ENCODE assay signal across 8 cellular contexts in the genomic region with DNA sequence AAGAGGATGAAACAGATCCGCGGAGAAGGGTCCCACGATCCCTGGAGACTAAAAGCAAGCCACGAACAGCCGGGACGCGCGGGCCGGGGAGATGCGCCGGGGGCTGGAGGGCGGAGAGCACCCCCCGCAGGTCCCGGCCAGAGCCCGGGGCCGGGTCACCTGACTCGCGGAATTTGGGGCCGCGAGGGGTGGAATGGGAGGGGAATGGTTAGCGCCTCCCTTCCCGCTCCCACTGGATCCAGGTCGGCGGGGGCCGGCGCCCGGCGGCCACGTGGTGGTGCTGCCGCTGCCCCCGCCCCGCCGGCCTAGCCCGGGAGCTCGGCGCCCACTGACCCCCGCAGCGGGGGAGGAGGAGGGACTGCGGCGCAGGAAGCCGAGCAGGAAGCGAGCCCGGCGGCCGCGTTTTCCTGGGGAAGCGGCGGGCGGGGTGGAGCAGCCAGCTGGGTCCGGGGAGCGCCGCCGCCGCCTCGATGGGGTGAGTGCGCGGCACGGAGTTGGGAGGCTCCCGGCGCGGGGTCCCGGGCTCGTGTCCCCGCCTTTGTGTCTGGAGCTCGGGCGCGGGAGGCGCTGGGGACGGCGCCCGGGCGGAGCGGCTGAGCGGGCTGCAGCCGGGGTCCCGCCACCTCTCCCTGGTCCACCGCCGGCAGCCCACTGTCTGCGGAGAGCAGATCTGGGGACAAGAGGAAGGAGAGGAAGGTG. TPM values are rescaled to one million over a fixed set of nuclear protein-coding genes. Genes with fewer than 3 reads are reported as not detected.
DNase-seq lines count a peak whose midpoint lies in the region; ATAC-seq and TF ChIP-seq lines count a peak whose summit lies in the region.

A gene (plus strand): TSS at position 328 of the 699 bp plus-strand sequence. CDS start 30,592 bp downstream, outside the sequence.

- no peak for TF ChIP-seq POLR2A in testis (IDR thresholded peaks at IDR 0.05)

- H3K27ac ChIP-seq in mucosa of rectum (ENCODE audit: low read depth in 2 of 2, low read length in 2 of 2), result peak within 1 kb of the TSS; percentile 75 to 82
- H3K27ac ChIP-seq in testis, result peak within 1 kb of the TSS; percentile 78 to 90

- no peaks in the 10 kb centered on the region for H3K36me3 ChIP-seq in mucosa of rectum (ENCODE audit: control insufficient read depth in 2 of 2, insufficient read depth in 2 of 2, low read length in 2 of 2)
- H3K36me3 ChIP-seq in testis (ENCODE audit: low read depth, missing control alignments), result no peaks in the 10 kb centered on the region

- peak within 1 kb of the TSS; percentile 73 to 83 for H3K4me3 ChIP-seq in mucosa of rectum (ENCODE audit: low read length in 2 of 2)
- peak within 1 kb of the TSS; percentile 74 to 90 for H3K4me3 ChIP-seq in testis

- no peaks in the 10 kb centered on the region for H3K9me3 ChIP-seq in mucosa of rectum (ENCODE audit: control insufficient read depth in 2 of 2, low read length in 2 of 2)
- no peaks in the 10 kb centered on the region for H3K9me3 ChIP-seq in testis

- ATAC-seq in activated T-helper 17 cell treated with anti-CD3 and anti-CD28 coated beads, Interleukin-2, amount 50 U/mL, for 72 hours (replicated peaks), result peak; percentile 44

- H3K27me3 Mint-ChIP-seq in activated T-helper 17 cell treated with anti-CD3 and anti-CD28 coated beads, Interleukin-2, amount 50 U/mL, for 72 hours, result peaks cover 8% of the 10 kb centered on the region

- DNase-seq in activated T-cell treated with anti-CD3 and anti-CD28 coated beads for 1 hour (ENCODE audit: low read depth) (peak; percentile 0), activated T-cell treated with anti-CD3 and anti-CD28 coated beads for 4 hours (no peak), NCI-H510A (lab: John Stamatoyannopoulos, UW) (peak; percentile 75), fibroblast of peridontal ligament (ENCODE audit: extremely low read depth) (peak; percentile 75), testis (peak; percentile 81), NAMALWA (ENCODE audit: low spot score) (no peak)

- TF ChIP-seq CTCF in testis (IDR thresholded peaks at IDR 0.05), result no peak

- H3K4me1 ChIP-seq in mucosa of rectum (ENCODE audit: control insufficient read depth in 2 of 2, insufficient read depth in 2 of 2, low read length in 2 of 2) (peaks cover 3 to 7% of the 10 kb centered on the region in 2 donors), testis (no peaks in the 10 kb centered on the region)

- H3K4me3 Mint-ChIP-seq in activated T-helper 17 cell treated with anti-CD3 and anti-CD28 coated beads, Interleukin-2, amount 50 U/mL, for 72 hours, result peak within 1 kb of the TSS; percentile 85

- peak within 1 kb of the TSS; percentile 74 for H3K27ac Mint-ChIP-seq in activated T-helper 17 cell treated with anti-CD3 and anti-CD28 coated beads, Interleukin-2, amount 50 U/mL, for 72 hours

- peak within 1 kb of the TSS; percentile 67 to 76 for H3K9ac ChIP-seq in mucosa of rectum (ENCODE audit: low read depth in 1 of 2, low read length in 2 of 2)

- H3K36me3 Mint-ChIP-seq in activated T-helper 17 cell treated with anti-CD3 and anti-CD28 coated beads, Interleukin-2, amount 50 U/mL, for 72 hours (ENCODE audit: low read depth), result no peaks in the 10 kb centered on the region

- peaks cover 12% of the 10 kb centered on the region for H3K4me1 Mint-ChIP-seq in activated T-helper 17 cell treated with anti-CD3 and anti-CD28 coated beads, Interleukin-2, amount 50 U/mL, for 72 hours

- intact Hi-C loops in testis (cut with DNase I; ENCODE audit: low total_unique reads), result no loop called here

- 1% methylated on average over 27 to 79 of the region's 79 CpGs for WGBS in testis, 2 donors

- peaks cover 0 to 6% of the 10 kb centered on the region in 2 donors for H3K27me3 ChIP-seq in mucosa of rectum (ENCODE audit: control insufficient read depth in 2 of 2, insufficient read depth in 2 of 2, low read length in 2 of 2)
- H3K27me3 ChIP-seq in testis, result no peaks in the 10 kb centered on the region

- no peaks in the 10 kb centered on the region for H3K9me3 Mint-ChIP-seq in activated T-helper 17 cell treated with anti-CD3 and anti-CD28 coated beads, Interleukin-2, amount 50 U/mL, for 72 hours

RNA-seq across cellular contexts. Expression of the gene that starts here (rescaled TPM):
- total RNA-seq in activated T-helper 17 cell treated with anti-CD3 and anti-CD28 coated beads, Interleukin-2, amount 50 U/mL, for 72 hours, result 1 to 10 TPM in 1 of 2 donors, under 1 TPM in 1; 0.41 to 3.3 TPM
- 10 to 100 TPM; 34.3 to 54.6 TPM for total RNA-seq in testis
- polyA plus RNA-seq in testis (ENCODE audit: insufficient read depth, low read depth, low replicate concordance), result 49.6 TPM

Comparison
In these comparisons a context has a peak if more than half of its experiments do, and no peak if none do; other contexts are left out.
1. RNA of the gene that starts here (total RNA-seq): 34.3 to 54.6 TPM in testis; 0.41 to 3.3 TPM in activated T-helper 17 cell treated with anti-CD3 and anti-CD28 coated beads, Interleukin-2, amount 50 U/mL, for 72 hours; every median in the first group is over 4 times any median in the second.
2. DNase-seq: peak in activated T-cell treated with anti-CD3 and anti-CD28 coated beads for 1 hour (single experiment), NCI-H510A (single experiment), fibroblast of peridontal ligament (single experiment) and testis (single experiment); none in activated T-cell treated with anti-CD3 and anti-CD28 coated beads for 4 hours (single experiment) and NAMALWA (single experiment).